Comparison of ENCODE assay signal across 1 cellular context in genomic region chr7:37831214-37831613, GRCh38.
TF ChIP-seq lines count a peak whose summit lies in the region.

No MANE protein-coding gene starts in this region.

TF ChIP-seq in A549, 52 proteins besides CTCF, POLR2A, EP300 and RAD21 (continued from another document):
- TF ChIP-seq, protein P1, sequence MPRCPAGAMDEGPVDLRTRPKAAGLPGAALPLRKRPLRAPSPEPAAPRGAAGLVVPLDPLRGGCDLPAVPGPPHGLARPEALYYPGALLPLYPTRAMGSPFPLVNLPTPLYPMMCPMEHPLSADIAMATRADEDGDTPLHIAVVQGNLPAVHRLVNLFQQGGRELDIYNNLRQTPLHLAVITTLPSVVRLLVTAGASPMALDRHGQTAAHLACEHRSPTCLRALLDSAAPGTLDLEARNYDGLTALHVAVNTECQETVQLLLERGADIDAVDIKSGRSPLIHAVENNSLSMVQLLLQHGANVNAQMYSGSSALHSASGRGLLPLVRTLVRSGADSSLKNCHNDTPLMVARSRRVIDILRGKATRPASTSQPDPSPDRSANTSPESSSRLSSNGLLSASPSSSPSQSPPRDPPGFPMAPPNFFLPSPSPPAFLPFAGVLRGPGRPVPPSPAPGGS (IDR thresholded peaks at IDR 0.05) = no peak
- TF ChIP-seq TP53 (CRISPR knock-in tag; IDR thresholded peaks at IDR 0.05) (no peak), HDAC2 (IDR thresholded peaks at IDR 0.05) (no peak), HOXB5 (CRISPR knock-in tag; IDR thresholded peaks at IDR 0.05) (no peak), ZNF302 (CRISPR knock-in tag; IDR thresholded peaks at IDR 0.05) (no peak), NR3C1 (IDR thresholded peaks at IDR 0.05) (no peak), ESRRA (IDR thresholded peaks at IDR 0.05; ENCODE audit: borderline replicate concordance, low read length) (no peak), ATOH8 (CRISPR knock-in tag; IDR thresholded peaks at IDR 0.05; ENCODE audit: low read depth) (no peak)
TF ChIP-seq in A549: peak in this region for 0.
